10 cellular contexts compared by ENCODE assay signal in genomic region chr5:177299711-177300110, GRCh38. TPM values are rescaled to one million over a fixed set of nuclear protein-coding genes. Genes with fewer than 3 reads are reported as not detected.
A peak's percentile ranks its signal among the peaks of the same experiment; 100 is the strongest.
DNase-seq lines count a peak whose midpoint lies in the region; ATAC-seq and TF ChIP-seq lines count a peak whose summit lies in the region.
"Had no signal": no experiment of that assay in that cellular context is flagged by ENCODE, and none has a peak within 500 bp of the region (broad histone marks: within the 10 kb centered on the region; RNA-seq: fewer than 3 reads in every experiment).

No MANE protein-coding gene starts in this region.

- H3K27me3 ChIP-seq in heart left ventricle, result no peaks in the 10 kb centered on the region
- H3K27me3 ChIP-seq: SJCRH30 had no signal

- H3K27ac Mint-ChIP-seq in activated T-helper 17 cell treated with anti-CD3 and anti-CD28 coated beads, Interleukin-2, amount 50 U/mL, for 72 hours, result peak overlapping the region; percentile 84
- H3K27ac Mint-ChIP-seq in mesothelial cell of epicardium (peak overlapping the region; percentile 93), type B pancreatic cell (peak overlapping the region; percentile 100)

- peaks cover 0 to 49% (median 19%) of the 10 kb centered on the region in 9 donors for H3K36me3 ChIP-seq in heart left ventricle

- H3K4me3 Mint-ChIP-seq in activated T-helper 17 cell treated with anti-CD3 and anti-CD28 coated beads, Interleukin-2, amount 50 U/mL, for 72 hours, result no peak overlapping the region
- H3K4me3 Mint-ChIP-seq in mesothelial cell of epicardium (no peak overlapping the region), type B pancreatic cell (peak overlapping the region; percentile 35)

- peaks cover 43% of the 10 kb centered on the region for H3K4me1 Mint-ChIP-seq in activated T-helper 17 cell treated with anti-CD3 and anti-CD28 coated beads, Interleukin-2, amount 50 U/mL, for 72 hours
- H3K4me1 Mint-ChIP-seq in mesothelial cell of epicardium (peaks cover 42% of the 10 kb centered on the region), type B pancreatic cell (ENCODE audit: unreplicated experiment) (peaks cover 61% of the 10 kb centered on the region)

- peaks cover 0 to 76% (median 55%) of the 10 kb centered on the region in 12 donors for H3K4me1 ChIP-seq in heart left ventricle

- TF ChIP-seq CTCF in heart left ventricle (IDR thresholded peaks at IDR 0.05) (no peak), mesothelial cell of epicardium (IDR thresholded peaks at IDR 0.05; ENCODE audit: unreplicated experiment) (no peak), type B pancreatic cell (conservative IDR thresholded peaks at IDR 0.05) (no peak)

- H3K36me3 Mint-ChIP-seq in activated T-helper 17 cell treated with anti-CD3 and anti-CD28 coated beads, Interleukin-2, amount 50 U/mL, for 72 hours (ENCODE audit: low read depth), result peaks cover 65% of the 10 kb centered on the region
- H3K36me3 Mint-ChIP-seq in mesothelial cell of epicardium (peaks cover 8% of the 10 kb centered on the region), type B pancreatic cell (peaks cover 13% of the 10 kb centered on the region)

- intact Hi-C loops in heart left ventricle (cut with DNase I) (loop anchor here in 9 of 10 donors (5.0 to 10.0 kb wide), 4 partner anchors 167 to 187 kb away; partner anchors contain the start of gene NSD1 (in 1 of the 9)), cardiac septum (cut with DNase I) (loop anchor here (5.0 kb wide), 2 partner anchors 167 to 187 kb away; partner anchors contain the start of gene NSD1)

- no peak for DNase-seq in heart left ventricle
- DNase-seq in cardiac septum (ENCODE audit: low spot score), result no peak
- DNase-seq in mesothelial cell of epicardium (ENCODE audit: low spot score in 2 of 2, unreplicated experiment in 2 of 2), result no peak
- DNase-seq in type B pancreatic cell (ENCODE audit: extremely low spot score, unreplicated experiment), result no peak
- DNase-seq: NCI-H1417, SJCRH30 had no signal

- peak overlapping the region; percentile 16 to 93 (median 76) for H3K27ac ChIP-seq in heart left ventricle
- H3K27ac ChIP-seq: SJCRH30 had no signal

- 70 to 78% (median 75%) methylated on average over 9 of the region's 9 CpGs for WGBS in heart left ventricle, 4 donors

- no peaks in the 10 kb centered on the region for H3K27me3 Mint-ChIP-seq in activated T-helper 17 cell treated with anti-CD3 and anti-CD28 coated beads, Interleukin-2, amount 50 U/mL, for 72 hours
- H3K27me3 Mint-ChIP-seq in mesothelial cell of epicardium (ENCODE audit: low read depth) (no peaks in the 10 kb centered on the region), type B pancreatic cell (no peaks in the 10 kb centered on the region)

- H3K9me3 ChIP-seq in heart left ventricle, result no peaks in the 10 kb centered on the region
- H3K9me3 ChIP-seq: SJCRH30 had no signal

- ATAC-seq in heart left ventricle (no peak), GM19023 (IDR thresholded peaks at IDR 0.05; ENCODE audit: unreplicated experiment) (no peak), GM21447 (IDR thresholded peaks at IDR 0.05; ENCODE audit: unreplicated experiment) (no peak), HG03045 (IDR thresholded peaks at IDR 0.05; ENCODE audit: unreplicated experiment) (no peak)
- no peak for ATAC-seq in activated T-helper 17 cell treated with anti-CD3 and anti-CD28 coated beads, Interleukin-2, amount 50 U/mL, for 72 hours (replicated peaks)

- no peaks in the 10 kb centered on the region for H3K9me3 Mint-ChIP-seq in activated T-helper 17 cell treated with anti-CD3 and anti-CD28 coated beads, Interleukin-2, amount 50 U/mL, for 72 hours
- H3K9me3 Mint-ChIP-seq in mesothelial cell of epicardium (no peaks in the 10 kb centered on the region), type B pancreatic cell (no peaks in the 10 kb centered on the region)

- no peak for TF ChIP-seq POLR2A in heart left ventricle (IDR thresholded peaks at IDR 0.05)

- peak overlapping the region in 1 of 12 donors; percentile 18 for H3K4me3 ChIP-seq in heart left ventricle
- H3K4me3 ChIP-seq: SJCRH30 had no signal

RNA-seq across cellular contexts. Expression of gene RAB24, which starts 3.8 kb away (rescaled TPM):
- total RNA-seq in heart left ventricle, result 10 to 100 TPM; 11.6 to 27.5 (median 18.9) TPM
- 10 to 100 TPM; 23.8 to 28.3 TPM for polyA plus RNA-seq in heart left ventricle
- total RNA-seq in cardiac septum, result 19.0 TPM
- total RNA-seq in activated T-helper 17 cell treated with anti-CD3 and anti-CD28 coated beads, Interleukin-2, amount 50 U/mL, for 72 hours, result 10 to 100 TPM; 21.5 to 28.7 TPM
- total RNA-seq in mesothelial cell of epicardium, result 28.3 to 31.8 TPM (median 30.3 TPM) in 3 replicates
- 42.6 and 46.2 TPM in 2 replicates for total RNA-seq in type B pancreatic cell (ENCODE audit: low replicate concordance)

RNA-seq across cellular contexts. Expression of gene PRELID1, which starts 3.9 kb away (rescaled TPM):
- 10 to 100 TPM; 30.3 to 80.6 (median 42.4) TPM for total RNA-seq in heart left ventricle
- 100 to 1,000 TPM in 1 of 2 donors, 10 to 100 TPM in 1; 33.8 to 160 TPM for polyA plus RNA-seq in heart left ventricle
- 49.8 TPM for total RNA-seq in cardiac septum
- 100 to 1,000 TPM; 142 to 314 TPM for total RNA-seq in activated T-helper 17 cell treated with anti-CD3 and anti-CD28 coated beads, Interleukin-2, amount 50 U/mL, for 72 hours
- 80.5 to 89.8 TPM (median 81.2 TPM) in 3 replicates for total RNA-seq in mesothelial cell of epicardium
- total RNA-seq in type B pancreatic cell (ENCODE audit: low replicate concordance), result 126 and 163 TPM in 2 replicates

RNA-seq across cellular contexts. Expression of gene MXD3, which starts 12.0 kb away (rescaled TPM):
- 1 to 10 TPM in 8 of 9 donors, under 1 TPM in 1; 0.52 to 9.1 (median 3.1) TPM for total RNA-seq in heart left ventricle
- 1 to 10 TPM; 1.3 to 2.5 TPM for polyA plus RNA-seq in heart left ventricle
- total RNA-seq in cardiac septum, result 1.9 TPM
- 10 to 100 TPM; 21.9 to 26.0 TPM for total RNA-seq in activated T-helper 17 cell treated with anti-CD3 and anti-CD28 coated beads, Interleukin-2, amount 50 U/mL, for 72 hours
- 18.4 to 19.8 TPM (median 19.2 TPM) in 3 replicates for total RNA-seq in mesothelial cell of epicardium
- total RNA-seq in type B pancreatic cell (ENCODE audit: low replicate concordance), result 10.2 and 29.5 TPM in 2 replicates

RNA-seq across cellular contexts. Expression of gene LMAN2, which starts 51.8 kb away (rescaled TPM):
- total RNA-seq in heart left ventricle (100 to 1,000 TPM in 3 of 9 donors, 10 to 100 TPM in 6; 50.2 to 155 (median 63.6) TPM), cardiac septum (67.5 TPM), mesothelial cell of epicardium (85.4 to 87.2 TPM (median 87.0 TPM) in 3 replicates), type B pancreatic cell (ENCODE audit: low replicate concordance) (102 and 129 TPM in 2 replicates)
- polyA plus RNA-seq in heart left ventricle, result 100 to 1,000 TPM in 1 of 2 donors, 10 to 100 TPM in 1; 43.3 to 313 TPM
- total RNA-seq in activated T-helper 17 cell treated with anti-CD3 and anti-CD28 coated beads, Interleukin-2, amount 50 U/mL, for 72 hours, result 100 to 1,000 TPM in 1 of 2 donors, 10 to 100 TPM in 1; 94.3 to 122 TPM

RNA-seq across cellular contexts. Expression of gene RGS14, which starts 58.0 kb away (rescaled TPM):
- total RNA-seq in heart left ventricle, result 10 to 100 TPM in 1 of 9 donors, 1 to 10 TPM in 8; 1.3 to 10.7 (median 2.9) TPM
- polyA plus RNA-seq in heart left ventricle, result 1 to 10 TPM; 3.7 to 4.9 TPM
- 4.3 TPM for total RNA-seq in cardiac septum
- total RNA-seq in activated T-helper 17 cell treated with anti-CD3 and anti-CD28 coated beads, Interleukin-2, amount 50 U/mL, for 72 hours, result 100 to 1,000 TPM in 1 of 2 donors, 10 to 100 TPM in 1; 45.5 to 102 TPM
- 13.5 to 16.1 TPM (median 14.1 TPM) in 3 replicates for total RNA-seq in mesothelial cell of epicardium
- total RNA-seq in type B pancreatic cell (ENCODE audit: low replicate concordance), result 8.9 and 16.6 TPM in 2 replicates
